8 cellular contexts compared by ENCODE assay signal in genomic region chr18:32093523-32093922, GRCh38. TPM values are rescaled to one million over a fixed set of nuclear protein-coding genes. Genes with fewer than 3 reads are reported as not detected.
DNase-seq lines count a peak whose midpoint lies in the region; ATAC-seq and FAIRE-seq lines count a peak whose summit lies in the region.

No MANE protein-coding gene starts in this region.

- peaks cover 43% of the 10 kb centered on the region for H3K36me3 Mint-ChIP-seq in activated CD8-positive, alpha-beta T cell treated with anti-CD3 and anti-CD28 coated beads, Interleukin-2, amount 10 ng/mL, durations not matched to agents 7 days and 5 days (ENCODE audit: low read depth)

- H3K27me3 Mint-ChIP-seq in activated CD8-positive, alpha-beta T cell treated with anti-CD3 and anti-CD28 coated beads, Interleukin-2, amount 10 ng/mL, durations not matched to agents 7 days and 5 days (ENCODE audit: low read depth), result no peaks in the 10 kb centered on the region

- in situ Hi-C loops in HAP-1 (cut with MboI; ENCODE audit: low sequenced_read_pairs), result no loop called here

- no peaks in the 10 kb centered on the region for H3K9me3 Mint-ChIP-seq in activated CD8-positive, alpha-beta T cell treated with anti-CD3 and anti-CD28 coated beads, Interleukin-2, amount 10 ng/mL, durations not matched to agents 7 days and 5 days (ENCODE audit: insufficient read depth)

- DNase-seq in CD1c-positive myeloid dendritic cell (ENCODE audit: extremely low spot score) (peak; percentile 6), HAP-1 (ENCODE audit: low spot score in 2 of 2) (no peak), COLO829 (ENCODE audit: low spot score) (no peak), GM19239 (ENCODE audit: insufficient read length, low spot score) (no peak), NOMO-1 treated with dmso at 0.1 percent for 144 hours (lab: John Stamatoyannopoulos, UW; ENCODE audit: unreplicated experiment) (no peak)
- peak; percentile 36 for DNase-seq in activated CD8-positive, alpha-beta T cell treated with anti-CD3 and anti-CD28 coated beads, Interleukin-2, amount 10 ng/mL, durations not matched to agents 7 days and 5 days

- peak overlapping the region; percentile 94 for H3K9ac ChIP-seq in iPS-18a (ENCODE audit: low read length)
- peak overlapping the region; percentile 79 to 95 (median 93) for H3K9ac ChIP-seq in subcutaneous abdominal adipose tissue (ENCODE audit: low read length in 5 of 5)

- POLR2A ChIA-PET in activated CD8-positive, alpha-beta T cell treated with anti-CD3 and anti-CD28 coated beads, Interleukin-2, amount 10 ng/mL, durations not matched to agents 7 days and 5 days (lab: Charles Lee), result interaction anchor here (0.6 to 2.9 kb wide), 4 partner anchors 9 to 151 kb away, joined by 3 to 67 read pairs (median 6); partner anchors contain the start of genes RNF125 and TRAPPC8

- H3K4me1 ChIP-seq in HAP-1 (peaks cover 28% of the 10 kb centered on the region), iPS-18a (ENCODE audit: control insufficient read depth, low read depth, low read length) (peaks cover 5% of the 10 kb centered on the region), subcutaneous abdominal adipose tissue (ENCODE audit: control insufficient read depth in 5 of 5, insufficient read depth in 5 of 5, low read length in 5 of 5) (peaks cover 2 to 29% (median 18%) of the 10 kb centered on the region in 5 donors)

- FAIRE-seq in GM19239 (lab: Jason Lieb, UNC), result no peak

- ATAC-seq in activated CD8-positive, alpha-beta T cell treated with anti-CD3 and anti-CD28 coated beads, Interleukin-2, amount 10 ng/mL, durations not matched to agents 7 days and 5 days, result no peak

- H3K9me3 ChIP-seq in HAP-1 (no peaks in the 10 kb centered on the region), iPS-18a (ENCODE audit: control insufficient read depth, low read depth, low read length) (no peaks in the 10 kb centered on the region), subcutaneous abdominal adipose tissue (ENCODE audit: control insufficient read depth in 5 of 5, low read length in 5 of 5) (no peaks in the 10 kb centered on the region)

- H3K4me3 ChIP-seq in HAP-1, result peak overlapping the region; percentile 71
- peak overlapping the region; percentile 72 for H3K4me3 ChIP-seq in iPS-18a (ENCODE audit: low read length)
- peak overlapping the region; percentile 78 to 93 (median 82) for H3K4me3 ChIP-seq in subcutaneous abdominal adipose tissue (ENCODE audit: low read depth in 1 of 5, low read length in 5 of 5)

- CTCF ChIA-PET in activated CD8-positive, alpha-beta T cell treated with anti-CD3 and anti-CD28 coated beads, Interleukin-2, amount 10 ng/mL, durations not matched to agents 7 days and 5 days (lab: Charles Lee), result interaction anchor here (1.4 kb wide), 1 partner anchor 150 kb away, joined by 6 read pairs; the partner anchor contains the start of gene TRAPPC8

- H3K36me3 ChIP-seq in HAP-1 (replicated peaks) (peaks cover 8% of the 10 kb centered on the region), iPS-18a (ENCODE audit: control insufficient read depth, low read depth, low read length) (peaks cover 13% of the 10 kb centered on the region), subcutaneous abdominal adipose tissue (ENCODE audit: control insufficient read depth in 5 of 5, insufficient read depth in 5 of 5, low read length in 5 of 5) (peaks cover 0 to 4% (median 2%) of the 10 kb centered on the region in 5 donors)

- H3K27ac Mint-ChIP-seq in activated CD8-positive, alpha-beta T cell treated with anti-CD3 and anti-CD28 coated beads, Interleukin-2, amount 10 ng/mL, durations not matched to agents 7 days and 5 days, result peak overlapping the region; percentile 91

- H3K27me3 ChIP-seq in HAP-1 (ENCODE audit: low read depth), result no peaks in the 10 kb centered on the region
- H3K27me3 ChIP-seq in iPS-18a (ENCODE audit: control insufficient read depth, insufficient read depth, low read length), result no peaks in the 10 kb centered on the region
- H3K27me3 ChIP-seq in subcutaneous abdominal adipose tissue (ENCODE audit: control insufficient read depth in 5 of 5, insufficient read depth in 4 of 5, low read length in 5 of 5), result no peaks in the 10 kb centered on the region

- peaks cover 50% of the 10 kb centered on the region for H3K4me1 Mint-ChIP-seq in activated CD8-positive, alpha-beta T cell treated with anti-CD3 and anti-CD28 coated beads, Interleukin-2, amount 10 ng/mL, durations not matched to agents 7 days and 5 days (ENCODE audit: low read depth)

- H3K27ac ChIP-seq in iPS-18a (ENCODE audit: low read length) (no peak overlapping the region), subcutaneous abdominal adipose tissue (ENCODE audit: low read depth, low read length) (peak overlapping the region; percentile 98)

- H3K4me3 Mint-ChIP-seq in activated CD8-positive, alpha-beta T cell treated with anti-CD3 and anti-CD28 coated beads, Interleukin-2, amount 10 ng/mL, durations not matched to agents 7 days and 5 days, result peak overlapping the region; percentile 96

RNA-seq across cellular contexts. Expression of gene RNF138, which starts 1.8 kb away (rescaled TPM):
- 10 to 100 TPM; 84.2 to 94.3 TPM for total RNA-seq in activated CD8-positive, alpha-beta T cell treated with anti-CD3 and anti-CD28 coated beads, Interleukin-2, amount 10 ng/mL, durations not matched to agents 7 days and 5 days

Comparison
In these comparisons a context has a peak if more than half of its experiments do, and no peak if none do; other contexts are left out.
1. DNase-seq: peak in CD1c-positive myeloid dendritic cell (single experiment) and activated CD8-positive, alpha-beta T cell treated with anti-CD3 and anti-CD28 coated beads, Interleukin-2, amount 10 ng/mL, durations not matched to agents 7 days and 5 days (single experiment); none in HAP-1 (0 of 2), COLO829 (single experiment), GM19239 (single experiment) and NOMO-1 treated with dmso at 0.1 percent for 144 hours (single experiment).
2. Peak in every context shown above with its lines, with median percentiles within 50 percentile points of each other: H3K4me3 ChIP-seq.